Comparison of ENCODE assay signal across 8 cellular contexts in genomic region chr14:76872796-76873432, GRCh38. TPM values are rescaled to one million over a fixed set of nuclear protein-coding genes. Genes with fewer than 3 reads are reported as not detected.
DNase-seq lines count a peak whose midpoint lies in the region; ATAC-seq, FAIRE-seq and TF ChIP-seq lines count a peak whose summit lies in the region.

No MANE protein-coding gene starts in this region.

- H3K27ac ChIP-seq in thoracic aorta = no peak overlapping the region

- no peak for FAIRE-seq in H54 (lab: Jason Lieb, UNC)

- TF ChIP-seq POLR2A in H54 (IDR thresholded peaks at IDR 0.05; ENCODE audit: low read depth, low read length) = no peak

- no peaks in the 10 kb centered on the region for H3K4me1 ChIP-seq in BE2C
- peaks cover 6% of the 10 kb centered on the region for H3K4me1 ChIP-seq in NT2/D1 (ENCODE audit: insufficient read depth, insufficient read length)
- peaks cover 0 to 2% of the 10 kb centered on the region in 2 donors for H3K4me1 ChIP-seq in thoracic aorta (ENCODE audit: control insufficient read depth in 1 of 2, low read depth in 2 of 2)

- no peaks in the 10 kb centered on the region for H3K9me3 ChIP-seq in BE2C
- H3K9me3 ChIP-seq in NT2/D1 (ENCODE audit: insufficient read depth, low read length) = peaks cover 14% of the 10 kb centered on the region; the same call in 1 of the 2 replicates
- H3K9me3 ChIP-seq in thoracic aorta = no peaks in the 10 kb centered on the region

- TF ChIP-seq CTCF in BE2C (IDR thresholded peaks at IDR 0.05; ENCODE audit: low read depth, low read length) = peak; percentile 85
- peak; percentile 76 for TF ChIP-seq CTCF in fibroblast of mammary gland (conservative IDR thresholded peaks at IDR 0.05; ENCODE audit: control insufficient read depth, insufficient read depth, low read depth, low read length)
- TF ChIP-seq CTCF in thoracic aorta (IDR thresholded peaks at IDR 0.05) = peak; percentile 93

- H3K4me3 ChIP-seq in BE2C (ENCODE audit: low read depth, low read length) (no peak overlapping the region), NT2/D1 (ENCODE audit: insufficient read length, low read depth) (no peak overlapping the region), fibroblast of mammary gland (ENCODE audit: control insufficient read depth, low read depth, low read length) (no peak overlapping the region), thoracic aorta (no peak overlapping the region)

- H3K9ac ChIP-seq in NT2/D1 (ENCODE audit: insufficient read length, low read depth) = no peak overlapping the region

- no peak for ATAC-seq in thoracic aorta (ENCODE audit: insufficient number of reproducible peaks, low FRiP score, low read depth)

- H3K36me3 ChIP-seq in BE2C (no peaks in the 10 kb centered on the region), NT2/D1 (ENCODE audit: insufficient read depth, insufficient read length, low read length) (no peaks in the 10 kb centered on the region), thoracic aorta (no peaks in the 10 kb centered on the region)

- DNase-seq in BE2C = peak; percentile 63
- peak; percentile 45 for DNase-seq in H54 (ENCODE audit: insufficient read length, low spot score)
- DNase-seq in NT2/D1 (ENCODE audit: low read depth, low spot score) = peak; percentile 46
- peak; percentile 74 for DNase-seq in activated T-cell treated with anti-CD3 and anti-CD28 coated beads, Interleukin-2, amount 50 U/mL, for 1 hour
- peak; percentile 44 for DNase-seq in fibroblast of mammary gland (ENCODE audit: low read depth)
- DNase-seq in non-pigmented ciliary epithelial cell (ENCODE audit: low read depth) = peak; percentile 5
- no peak for DNase-seq in thoracic aorta (ENCODE audit: low spot score)
- no peak for DNase-seq in mesenteric fat pad (ENCODE audit: low spot score)

- H3K27me3 ChIP-seq in BE2C (no peaks in the 10 kb centered on the region), NT2/D1 (ENCODE audit: insufficient read depth, insufficient read length) (no peaks in the 10 kb centered on the region), thoracic aorta (replicated peaks; ENCODE audit: insufficient read depth) (no peaks in the 10 kb centered on the region)

RNA-seq across cellular contexts. Expression of gene LRRC74A, which starts 46.7 kb away (rescaled TPM):
- not detected for polyA plus RNA-seq in BE2C (2012; ENCODE audit: insufficient read depth, insufficient read length, low read depth)
- not detected for total RNA-seq in thoracic aorta
- not detected for total RNA-seq in mesenteric fat pad

Comparison
In these comparisons a context has a peak if more than half of its experiments do, and no peak if none do; other contexts are left out.
1. DNase-seq: peak in BE2C (single experiment), H54 (single experiment), NT2/D1 (single experiment), activated T-cell treated with anti-CD3 and anti-CD28 coated beads, Interleukin-2, amount 50 U/mL, for 1 hour (single experiment), fibroblast of mammary gland (single experiment) and non-pigmented ciliary epithelial cell (single experiment); none in thoracic aorta (single experiment) and mesenteric fat pad (single experiment).
2. Peak in every context shown above with its lines, with median percentiles within 50 percentile points of each other: CTCF ChIP-seq.